ENCODE assay signal across 9 cellular contexts in the genomic region with DNA sequence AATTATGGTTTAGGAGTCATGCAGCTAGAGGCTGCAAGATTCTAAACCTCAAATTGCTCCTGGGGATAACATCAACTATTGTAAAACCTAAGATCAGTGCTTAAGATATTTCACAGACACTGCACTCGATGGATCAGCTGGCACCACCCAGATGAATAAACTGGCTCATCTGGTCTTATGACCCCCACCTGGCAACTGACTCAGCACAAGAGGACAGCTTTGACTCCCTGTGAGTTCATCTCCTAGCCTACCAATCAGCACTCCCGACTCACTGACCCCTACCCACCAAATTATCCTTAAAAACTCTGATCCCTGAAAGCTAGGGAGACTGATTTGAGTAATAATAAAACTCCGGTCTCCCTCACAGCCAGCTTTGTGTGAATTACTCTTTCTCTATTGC. TPM values are rescaled to one million over a fixed set of nuclear protein-coding genes. Genes with fewer than 3 reads are reported as not detected.
DNase-seq lines count a peak whose midpoint lies in the region; ATAC-seq, FAIRE-seq and TF ChIP-seq lines count a peak whose summit lies in the region.
"Had no signal": no experiment of that assay in that cellular context is flagged by ENCODE, and none has a peak within 500 bp of the region (broad histone marks: within the 10 kb centered on the region; RNA-seq: fewer than 3 reads in every experiment).

No MANE protein-coding gene starts in this region.

- H3K9me3 Mint-ChIP-seq in activated T-helper 2 cell treated with anti-CD3 and anti-CD28 coated beads, Interferon-gamma antibody, Interleukin-2, Interleukin-4, amounts not matched to agents 10 μg/mL and 5 μg/mL and 100 μg/mL, durations not matched to agents 14 hours and 24 hours and 36 hours, result no peaks in the 10 kb centered on the region

- no peaks in the 10 kb centered on the region for H3K27me3 ChIP-seq in heart right ventricle
- H3K27me3 ChIP-seq in lower lobe of right lung (ENCODE audit: low read depth), result no peaks in the 10 kb centered on the region
- H3K27me3 ChIP-seq: right atrium auricular region had no signal

- intact Hi-C loops in heart right ventricle (cut with DNase I) (loop anchor here in 1 of 10 donors (10.0 kb wide), 1 partner anchor 481 kb away; no protein-coding TSS in a partner anchor), left cardiac atrium (cut with DNase I) (loop anchor here in 1 of 2 donors (10.0 kb wide), 1 partner anchor 421 kb away; no protein-coding TSS in a partner anchor), lower lobe of right lung (cut with DNase I) (no loop called here)
- intact Hi-C loops in activated T-helper 2 cell treated with anti-CD3 and anti-CD28 coated beads, Interferon-gamma antibody, Interleukin-2, Interleukin-4, amounts not matched to agents 10 μg/mL and 5 μg/mL and 100 μg/mL, durations not matched to agents 14 hours and 24 hours and 36 hours (cut with micrococcal nuclease), result no loop called here

- H3K36me3 Mint-ChIP-seq in activated T-helper 2 cell treated with anti-CD3 and anti-CD28 coated beads, Interferon-gamma antibody, Interleukin-2, Interleukin-4, amounts not matched to agents 10 μg/mL and 5 μg/mL and 100 μg/mL, durations not matched to agents 14 hours and 24 hours and 36 hours (ENCODE audit: low read depth), result peaks cover 11% of the 10 kb centered on the region

- H3K4me1 ChIP-seq in heart right ventricle (peaks cover 3 to 19% (median 17%) of the 10 kb centered on the region in 9 donors), lower lobe of right lung (peaks cover 16% of the 10 kb centered on the region)

- 92 to 95% methylated on average over 3 of the region's 3 CpGs for WGBS in heart right ventricle, 2 donors

- DNase-seq in heart right ventricle, result no peak
- DNase-seq in left cardiac atrium, result no peak
- DNase-seq in activated T-helper 2 cell treated with anti-CD3 and anti-CD28 coated beads, Interferon-gamma antibody, Interleukin-2, Interleukin-4, amounts not matched to agents 10 μg/mL and 5 μg/mL and 100 μg/mL, durations not matched to agents 14 hours and 24 hours and 36 hours (ENCODE audit: low spot score), result no peak
- no peak for DNase-seq in lower lobe of right lung
- no peak for DNase-seq in urothelium cell line (ENCODE audit: low spot score)
- DNase-seq in erythroblast (lab: John Stamatoyannopoulos, UW), result no peak
- no peak for DNase-seq in GDM1 (lab: John Stamatoyannopoulos, UW)

- H3K9me3 ChIP-seq in heart right ventricle (no peaks in the 10 kb centered on the region), lower lobe of right lung (no peaks in the 10 kb centered on the region)
- H3K9me3 ChIP-seq: right atrium auricular region had no signal

- peaks cover 0 to 20% (median 0%) of the 10 kb centered on the region in 9 donors for H3K36me3 ChIP-seq in heart right ventricle
- no peaks in the 10 kb centered on the region for H3K36me3 ChIP-seq in lower lobe of right lung

- ATAC-seq in heart right ventricle (no peak), left cardiac atrium (no peak), lower lobe of right lung (no peak), GM18505 (IDR thresholded peaks at IDR 0.05; ENCODE audit: unreplicated experiment) (no peak)

- H3K4me1 Mint-ChIP-seq in activated T-helper 2 cell treated with anti-CD3 and anti-CD28 coated beads, Interferon-gamma antibody, Interleukin-2, Interleukin-4, amounts not matched to agents 10 μg/mL and 5 μg/mL and 100 μg/mL, durations not matched to agents 14 hours and 24 hours and 36 hours (ENCODE audit: low read depth), result peaks cover 17% of the 10 kb centered on the region

- H3K27ac Mint-ChIP-seq in activated T-helper 2 cell treated with anti-CD3 and anti-CD28 coated beads, Interferon-gamma antibody, Interleukin-2, Interleukin-4, amounts not matched to agents 10 μg/mL and 5 μg/mL and 100 μg/mL, durations not matched to agents 14 hours and 24 hours and 36 hours, result peak overlapping the region; percentile 47

- H3K27ac ChIP-seq in heart right ventricle (peak overlapping the region in 1 of 10 donors; percentile 82), lower lobe of right lung (peak overlapping the region; percentile 95)

- peak overlapping the region; percentile 72 for H3K4me3 Mint-ChIP-seq in activated T-helper 2 cell treated with anti-CD3 and anti-CD28 coated beads, Interferon-gamma antibody, Interleukin-2, Interleukin-4, amounts not matched to agents 10 μg/mL and 5 μg/mL and 100 μg/mL, durations not matched to agents 14 hours and 24 hours and 36 hours (ENCODE audit: low read depth)

- peaks cover 1% of the 10 kb centered on the region for H3K27me3 Mint-ChIP-seq in activated T-helper 2 cell treated with anti-CD3 and anti-CD28 coated beads, Interferon-gamma antibody, Interleukin-2, Interleukin-4, amounts not matched to agents 10 μg/mL and 5 μg/mL and 100 μg/mL, durations not matched to agents 14 hours and 24 hours and 36 hours (ENCODE audit: low read depth)

- no peak for TF ChIP-seq CTCF in heart right ventricle (IDR thresholded peaks at IDR 0.05)
- TF ChIP-seq CTCF in lower lobe of right lung (IDR thresholded peaks at IDR 0.05), result no peak

- H3K4me3 ChIP-seq in heart right ventricle (peak overlapping the region in 6 of 10 donors; percentile 54 to 92 (median 80)), lower lobe of right lung (peak overlapping the region; percentile 90)

- TF ChIP-seq POLR2A in erythroblast (IDR thresholded peaks at IDR 0.05; ENCODE audit: low read length) (no peak), GM18505 (IDR thresholded peaks at IDR 0.05; ENCODE audit: borderline replicate concordance, extremely low read depth, insufficient read depth, insufficient read length) (no peak)

- FAIRE-seq in urothelium cell line (lab: Jason Lieb, UNC), result peak; percentile 32

RNA-seq across cellular contexts. Expression of a gene that starts 0.8 kb away (rescaled TPM):
- total RNA-seq in heart right ventricle (10 to 100 TPM in 3 of 10 donors, 1 to 10 TPM in 7; 3.5 to 18.0 (median 8.4) TPM), left cardiac atrium (1 to 10 TPM; 4.2 to 5.4 TPM), lower lobe of right lung (17.6 TPM)
- polyA plus RNA-seq in heart right ventricle, result 1 to 10 TPM; 3.3 to 4.7 TPM
- 7.0 and 11.4 TPM in 2 replicates for total RNA-seq in activated T-helper 2 cell treated with anti-CD3 and anti-CD28 coated beads, Interferon-gamma antibody, Interleukin-2, Interleukin-4, amounts not matched to agents 10 μg/mL and 5 μg/mL and 100 μg/mL, durations not matched to agents 14 hours and 24 hours and 36 hours
